In the genomic region with DNA sequence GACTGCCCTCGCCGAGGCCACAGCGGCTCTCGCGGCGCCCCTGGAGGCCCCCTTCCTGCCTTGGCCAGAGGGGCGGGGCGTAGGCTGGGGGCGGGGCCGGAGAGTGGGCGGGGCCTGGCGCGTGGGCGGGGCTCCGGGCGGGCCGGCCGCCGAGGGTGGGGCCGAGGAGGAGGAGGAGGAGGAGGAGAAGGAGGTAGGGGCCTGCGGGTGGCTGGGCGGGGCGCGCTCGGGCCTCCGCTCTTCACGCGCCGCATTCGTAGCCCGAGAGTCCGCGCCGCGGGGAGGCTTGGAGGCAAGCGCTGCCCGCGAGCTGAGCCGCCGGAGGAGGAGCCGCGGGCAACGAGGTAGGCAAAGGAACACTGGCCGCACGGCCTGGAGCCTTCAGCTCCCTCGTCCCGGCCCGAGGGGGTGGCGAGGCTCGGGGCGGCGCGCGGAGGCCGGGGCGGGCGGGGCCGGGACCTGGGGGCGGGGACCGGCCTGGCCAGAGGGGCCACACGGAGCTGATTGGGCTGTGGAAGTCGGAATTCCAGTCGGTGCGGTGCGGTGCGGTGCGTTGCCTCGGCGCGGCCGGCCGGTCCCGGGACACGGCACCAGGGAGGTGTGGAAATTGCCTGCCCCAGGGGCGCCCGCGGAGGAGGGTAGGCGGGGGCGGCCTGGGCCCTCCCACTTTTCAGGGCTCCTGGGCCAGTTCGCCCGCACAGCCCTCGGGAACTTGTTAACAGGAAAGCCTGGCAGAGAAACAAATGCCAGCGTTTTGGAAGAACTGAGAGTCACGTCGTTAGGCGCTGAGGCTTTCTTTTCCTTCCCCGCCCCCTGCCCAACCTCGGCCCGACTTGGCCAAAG, we compare ENCODE assay signal across 1 cellular context.
A peak's percentile ranks its signal among the peaks of the same experiment; 100 is the strongest.
TF ChIP-seq lines count a peak whose summit lies in the region.

A gene with protein sequence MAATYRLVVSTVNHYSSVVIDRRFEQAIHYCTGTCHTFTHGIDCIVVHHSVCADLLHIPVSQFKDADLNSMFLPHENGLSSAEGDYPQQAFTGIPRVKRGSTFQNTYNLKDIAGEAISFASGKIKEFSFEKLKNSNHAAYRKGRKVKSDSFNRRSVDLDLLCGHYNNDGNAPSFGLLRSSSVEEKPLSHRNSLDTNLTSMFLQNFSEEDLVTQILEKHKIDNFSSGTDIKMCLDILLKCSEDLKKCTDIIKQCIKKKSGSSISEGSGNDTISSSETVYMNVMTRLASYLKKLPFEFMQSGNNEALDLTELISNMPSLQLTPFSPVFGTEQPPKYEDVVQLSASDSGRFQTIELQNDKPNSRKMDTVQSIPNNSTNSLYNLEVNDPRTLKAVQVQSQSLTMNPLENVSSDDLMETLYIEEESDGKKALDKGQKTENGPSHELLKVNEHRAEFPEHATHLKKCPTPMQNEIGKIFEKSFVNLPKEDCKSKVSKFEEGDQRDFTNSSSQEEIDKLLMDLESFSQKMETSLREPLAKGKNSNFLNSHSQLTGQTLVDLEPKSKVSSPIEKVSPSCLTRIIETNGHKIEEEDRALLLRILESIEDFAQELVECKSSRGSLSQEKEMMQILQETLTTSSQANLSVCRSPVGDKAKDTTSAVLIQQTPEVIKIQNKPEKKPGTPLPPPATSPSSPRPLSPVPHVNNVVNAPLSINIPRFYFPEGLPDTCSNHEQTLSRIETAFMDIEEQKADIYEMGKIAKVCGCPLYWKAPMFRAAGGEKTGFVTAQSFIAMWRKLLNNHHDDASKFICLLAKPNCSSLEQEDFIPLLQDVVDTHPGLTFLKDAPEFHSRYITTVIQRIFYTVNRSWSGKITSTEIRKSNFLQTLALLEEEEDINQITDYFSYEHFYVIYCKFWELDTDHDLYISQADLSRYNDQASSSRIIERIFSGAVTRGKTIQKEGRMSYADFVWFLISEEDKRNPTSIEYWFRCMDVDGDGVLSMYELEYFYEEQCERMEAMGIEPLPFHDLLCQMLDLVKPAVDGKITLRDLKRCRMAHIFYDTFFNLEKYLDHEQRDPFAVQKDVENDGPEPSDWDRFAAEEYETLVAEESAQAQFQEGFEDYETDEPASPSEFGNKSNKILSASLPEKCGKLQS (N-terminal part only) (plus strand): TSS at position 223 of the 843 bp plus-strand sequence. CDS start 35,771 bp downstream, outside the sequence.

TF ChIP-seq in HCT116, 20 proteins besides CTCF, POLR2A, EP300 and RAD21 (continued from another document):
- peak; percentile 84 for TF ChIP-seq EGR1 (IDR thresholded peaks at IDR 0.05; ENCODE audit: low read depth)
- TF ChIP-seq, protein P1, sequence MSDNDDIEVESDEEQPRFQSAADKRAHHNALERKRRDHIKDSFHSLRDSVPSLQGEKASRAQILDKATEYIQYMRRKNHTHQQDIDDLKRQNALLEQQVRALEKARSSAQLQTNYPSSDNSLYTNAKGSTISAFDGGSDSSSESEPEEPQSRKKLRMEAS (IDR thresholded peaks at IDR 0.05): peak; percentile 29; the same call in 1 of the 2 replicates
- no peak for TF ChIP-seq EZH2phosphoT487 (IDR thresholded peaks at IDR 0.05; ENCODE audit: borderline replicate concordance)
- TF ChIP-seq ELF1 (IDR thresholded peaks at IDR 0.05; ENCODE audit: borderline replicate concordance, low read depth): no peak
TF ChIP-seq in HCT116: peak in this region for 8.
